1 cellular context compared by ENCODE assay signal in genomic region chrX:17560385-17560784, GRCh38.
TF ChIP-seq lines count a peak whose summit lies in the region.

No MANE protein-coding gene starts in this region.

TF ChIP-seq in H1, 55 proteins besides CTCF, POLR2A, EP300 and RAD21:
- TF ChIP-seq NANOG (IDR thresholded peaks at IDR 0.05; ENCODE audit: insufficient read depth, low read depth, low read length, poor library complexity, severe bottlenecking) (no peak), RFX5 (IDR thresholded peaks at IDR 0.05; ENCODE audit: borderline replicate concordance, low read depth, low read length) (no peak), RBBP5 (IDR thresholded peaks at IDR 0.05; ENCODE audit: borderline replicate concordance, low read depth, low read length) (no peak), PHF8 (conservative IDR thresholded peaks at IDR 0.05; ENCODE audit: low read depth, low read length) (no peak), TBP (IDR thresholded peaks at IDR 0.05; ENCODE audit: low read depth, low read length) (no peak), FOSL1 (IDR thresholded peaks at IDR 0.05; ENCODE audit: insufficient read depth, low read depth, low read length) (no peak), CHD1 (IDR thresholded peaks at IDR 0.05; ENCODE audit: low read depth, low read length) (no peak), JUN (IDR thresholded peaks at IDR 0.05; ENCODE audit: low read depth, low read length) (no peak), RNF2 (IDR thresholded peaks at IDR 0.05; ENCODE audit: borderline replicate concordance, low read depth, low read length, missing control alignments, poor library complexity, severe bottlenecking) (no peak), SRF (IDR thresholded peaks at IDR 0.05; ENCODE audit: low read depth, low read length) (no peak), MAFK (IDR thresholded peaks at IDR 0.05; ENCODE audit: low read depth, low read length) (no peak)
